Comparison of ENCODE assay signal across 26 cellular contexts in genomic region chr12:5348057-5348456, GRCh38.
"Had no signal": no experiment of that assay in that cellular context is flagged by ENCODE, and none has a peak within 500 bp of the region (broad histone marks: within the 10 kb centered on the region; RNA-seq: fewer than 3 reads in every experiment).

No MANE protein-coding gene starts in this region.

- H3K36me3 ChIP-seq: Peyer's patch had no signal

- FAIRE-seq: K562 had no signal

- DNase-seq: activated CD4-positive, alpha-beta T cell treated with anti-CD3 and anti-CD28 coated beads, Interleukin-2, amount 10 ng/mL, durations not matched to agents 24 days and 14 days; activated CD4-positive, alpha-beta T cell treated with anti-CD3 and anti-CD28 coated beads, Interleukin-2, amount 50 U/mL, for 4 hours; activated CD8-positive, alpha-beta T cell treated with anti-CD3 and anti-CD28 coated beads for 36 hours; activated effector memory CD4-positive, alpha-beta T cell treated with anti-CD3 and anti-CD28 coated beads, Interleukin-2, amount 50 U/mL, for 16 hours; activated naive CD4-positive, alpha-beta T cell; activated naive CD4-positive, alpha-beta T cell treated with anti-CD3 and anti-CD28 coated beads, Interleukin-2, amount 50 U/mL, for 16 hours; activated naive CD8-positive, alpha-beta T cell treated with anti-CD3 and anti-CD28 coated beads for 36 hours; activated T-cell treated with anti-CD3 and anti-CD28 coated beads, Interleukin-2, amount 50 U/mL, for 1 hour; activated T-cell treated with anti-CD3 and anti-CD28 coated beads, Interleukin-2, amount 50 U/mL, for 72 hours; amniotic stem cell; aorta; NCI-H1105; NCI-H1417 treated with DMSO at 0.1 percent for 48 hours; NCI-H187 treated with DMSO at 0.1 percent for 48 hours; NCI-H2081; NCI-H226; NCI-H446 treated with DMSO at 0.1 percent for 48 hours; NCI-H524; PC-3; Peyer's patch; RPMI8226; SHP77 treated with DMSO at 0.1 percent for 48 hours; T-helper 1 cell; T-helper 2 cell; T-helper 9 cell had no signal

- H3K4me1 ChIP-seq: Peyer's patch had no signal

- H3K4me3 ChIP-seq: K562, Peyer's patch had no signal

- H3K27me3 ChIP-seq: Peyer's patch had no signal

- H3K9me3 ChIP-seq: Peyer's patch had no signal

- H3K27ac ChIP-seq: Peyer's patch had no signal
